In the genomic region with DNA sequence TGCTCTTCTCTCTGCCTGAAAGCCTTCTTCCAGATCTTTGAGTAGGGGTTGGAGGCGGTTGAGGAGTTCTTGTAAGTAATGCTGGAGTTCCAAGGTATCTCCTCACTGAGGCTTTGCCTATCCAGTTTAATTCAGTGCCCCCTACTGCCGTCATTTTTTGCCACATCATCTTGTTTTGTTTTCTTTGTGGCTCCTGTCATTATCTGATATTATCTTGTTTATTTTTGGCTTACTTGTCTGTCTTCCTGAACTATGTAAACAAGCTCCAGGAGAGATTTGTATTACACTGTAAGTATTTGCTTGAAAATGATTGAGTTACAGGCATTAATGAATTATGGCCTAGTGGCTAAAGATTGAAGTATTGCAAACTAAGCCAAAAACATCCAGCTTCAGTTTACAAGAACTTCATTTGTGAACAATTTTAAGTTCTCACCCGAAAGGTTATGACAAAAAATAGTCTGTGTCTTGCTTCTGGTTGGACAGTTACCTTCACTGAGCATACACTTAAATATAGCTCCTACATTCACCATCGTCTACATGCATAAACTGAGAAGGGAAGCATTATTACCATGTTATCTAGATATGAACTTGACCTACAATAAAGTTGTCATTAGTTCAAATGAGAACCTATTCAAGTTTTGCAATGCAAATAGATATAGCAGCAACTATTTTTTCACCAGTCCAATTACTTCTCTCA, we compare ENCODE assay signal across 35 cellular contexts.
A peak's percentile ranks its signal among the peaks of the same experiment; 100 is the strongest.
DNase-seq lines count a peak whose midpoint lies in the region; ATAC-seq, FAIRE-seq and TF ChIP-seq lines count a peak whose summit lies in the region.
"Had no signal": no experiment of that assay in that cellular context is flagged by ENCODE, and none has a peak within 500 bp of the region (broad histone marks: within the 10 kb centered on the region; RNA-seq: fewer than 3 reads in every experiment).

No MANE protein-coding gene starts in this region.

- H3K27ac ChIP-seq in K562 (ENCODE audit: extremely low read depth, low read depth, low read length): no peak overlapping the region
- H3K27ac ChIP-seq: colonic mucosa, heart left ventricle, HL-60, lower lobe of right lung, Peyer's patch, skin epidermis, thoracic aorta had no signal

- no peak overlapping the region for H3K9ac ChIP-seq in K562 (ENCODE audit: insufficient read depth in 1 of 2, low read depth in 2 of 2, low read length in 2 of 2)

- TF ChIP-seq POLR2A in K562 (conservative IDR thresholded peaks at IDR 0.05): no peak

- H3K4me2 ChIP-seq in K562 (ENCODE audit: insufficient read depth, low read length): no peak overlapping the region

- ATAC-seq in K562 (no peak), HG03521 (IDR thresholded peaks at IDR 0.05; ENCODE audit: unreplicated experiment) (no peak), GM19397 (IDR thresholded peaks at IDR 0.05; ENCODE audit: unreplicated experiment) (no peak), HG02642 (IDR thresholded peaks at IDR 0.05; ENCODE audit: poor library complexity, unreplicated experiment) (no peak), GM21529 (IDR thresholded peaks at IDR 0.05; ENCODE audit: unreplicated experiment) (no peak)
- ATAC-seq: CD8-positive, alpha-beta T cell; heart left ventricle; lower lobe of right lung; mucosa of descending colon; natural killer cell treated with Interleukin-12 subunit alpha and Interleukin-12 subunit beta and Interleukin-15 and Interleukin-18, amount 100 ng/mL, for 72 hours had no signal

- no peak for TF ChIP-seq EP300 in K562 (IDR thresholded peaks at IDR 0.05; ENCODE audit: low read length)

- no peak overlapping the region for H2AFZ ChIP-seq in K562 (ENCODE audit: low read depth, low read length)

- no peaks in the 10 kb centered on the region for H3K4me1 ChIP-seq in K562 (replicated peaks in 1 of 2; ENCODE audit: control insufficient read depth in 2 of 2, insufficient read depth in 2 of 2, low read length in 2 of 2)
- H3K4me1 ChIP-seq: colonic mucosa, lower lobe of right lung, Peyer's patch had no signal

- no peaks in the 10 kb centered on the region for H3K36me3 ChIP-seq in K562 (ENCODE audit: control insufficient read depth, insufficient read depth, low read length)
- H3K36me3 ChIP-seq: colonic mucosa, heart left ventricle, lower lobe of right lung, Peyer's patch, thoracic aorta had no signal

- POLR2A ChIA-PET in K562 (lab: Yijun Ruan, JAX): no interaction called here

- no peaks in the 10 kb centered on the region for H3K9me3 ChIP-seq in K562 (replicated peaks; ENCODE audit: control insufficient read depth, insufficient read depth, low read depth, low read length)
- H3K9me3 ChIP-seq: colonic mucosa, heart left ventricle, lower lobe of right lung, mucosa of descending colon, Peyer's patch, thoracic aorta had no signal

- CTCF ChIA-PET in K562 (lab: Yijun Ruan, JAX; ENCODE audit: low intra/inter-chr PET ratio): interaction anchor here (0.6 kb wide), 1 partner anchor 9 kb away, joined by 3 read pairs; no protein-coding TSS in a partner anchor

- no peaks in the 10 kb centered on the region for H4K20me1 ChIP-seq in K562 (replicated peaks; ENCODE audit: control insufficient read depth, insufficient read depth, low read length)

- no peak for TF ChIP-seq RAD21 in K562 (CRISPR knock-in tag; conservative IDR thresholded peaks at IDR 0.05 in 1 of 2, IDR thresholded peaks at IDR 0.05 in 1 of 2)

- 25% methylated on average over 4 of the region's 4 CpGs for WGBS in K562 (ENCODE audit: insufficient coverage, low coverage, missing lambda C conversion rate)

- DNase-seq in NCI-H748 (lab: John Stamatoyannopoulos, UW; ENCODE audit: unreplicated experiment): peak; percentile 8
- no peak for DNase-seq in NCI-H748 treated with DMSO at 0.1 percent for 48 hours (lab: John Stamatoyannopoulos, UW)
- no peak for DNase-seq in K562 (ENCODE audit: extremely low read depth in 1 of 4, low spot score in 3 of 4)
- DNase-seq: activated CD4-positive, alpha-beta T cell treated with anti-CD3 and anti-CD28 coated beads, Interleukin-2, amount 50 U/mL, for 48 hours; activated CD4-positive, CD25-positive, alpha-beta regulatory T cell; activated CD8-positive, alpha-beta memory T cell treated with anti-CD3 and anti-CD28 coated beads, Interleukin-2, amount 50 U/mL, for 4 hours; AML-193; anterior cingulate cortex; CD8-positive, alpha-beta T cell; colonic mucosa; DMS153; effector CD8-positive, alpha-beta T cell; erythroblast; foreskin fibroblast; HCEC 1CT; heart left ventricle; kidney glomerular epithelial cell; lower lobe of right lung; mucosa of descending colon; NCI-H1436; NCI-H2081 treated with DMSO at 0.1 percent for 48 hours; Peyer's patch; SHP77 treated with DMSO at 0.1 percent for 48 hours had no signal

- TF ChIP-seq CTCF in LNCAP (IDR thresholded peaks at IDR 0.05): peak; percentile 40; the same call in 1 of the 2 replicates
- TF ChIP-seq CTCF in K562 (IDR thresholded peaks at IDR 0.05 in 2 of 3, conservative IDR thresholded peaks at IDR 0.05 in 1 of 3; ENCODE audit: insufficient read depth in 2 of 3, low read depth in 1 of 3, low read length in 3 of 3): no peak

- BruUV-seq in K562 (replicated peaks; lab: Mats Ljungman, UMichigan): no TSS peak

- H3K79me2 ChIP-seq in K562 (ENCODE audit: control insufficient read depth, insufficient read depth, low read length): no peaks in the 10 kb centered on the region

- in situ Hi-C loops in K562 (cut with MboI): no loop called here

- no peaks in the 10 kb centered on the region for H3K9me1 ChIP-seq in K562 (ENCODE audit: control insufficient read depth, insufficient read depth, low read length)

- no peaks in the 10 kb centered on the region for H3K27me3 ChIP-seq in K562 (ENCODE audit: control insufficient read depth in 2 of 2, insufficient read depth in 2 of 2, low read length in 2 of 2)
- H3K27me3 ChIP-seq: colonic mucosa, heart left ventricle, Peyer's patch had no signal

- FAIRE-seq in K562 (lab: Jason Lieb, UNC): no peak
- FAIRE-seq: A204.1, bronchial epithelial cell, urothelium cell line had no signal

- intact Hi-C loops in K562 (cut with micrococcal nuclease): no loop called here

- no peak overlapping the region for H3K4me3 ChIP-seq in K562
- H3K4me3 ChIP-seq: colonic mucosa, heart left ventricle, lower lobe of right lung, mucosa of descending colon, Peyer's patch, skin epidermis, thoracic aorta had no signal

TF ChIP-seq in K562, 482 proteins besides CTCF, POLR2A, EP300 and RAD21:
- TF ChIP-seq MAFF (IDR thresholded peaks at IDR 0.05; ENCODE audit: low read length) (peak; percentile 25; the same call in 1 of the 2 replicates), TRIM24 (IDR thresholded peaks at IDR 0.05) (no peak), ZNF316 (IDR thresholded peaks at IDR 0.05) (peak; percentile 56), C11orf30 (IDR thresholded peaks at IDR 0.05; ENCODE audit: low read depth) (peak; percentile 48; the same call in 1 of the 2 replicates), FOXA1 (IDR thresholded peaks at IDR 0.05; ENCODE audit: borderline replicate concordance) (0 out of 2 replicates have a peak, but pooled peaks have one; percentile 18), MAFG (tag; conservative IDR thresholded peaks at IDR 0.05) (peak; percentile 40; the same call in 1 of the 2 replicates)
